In the genomic region with DNA sequence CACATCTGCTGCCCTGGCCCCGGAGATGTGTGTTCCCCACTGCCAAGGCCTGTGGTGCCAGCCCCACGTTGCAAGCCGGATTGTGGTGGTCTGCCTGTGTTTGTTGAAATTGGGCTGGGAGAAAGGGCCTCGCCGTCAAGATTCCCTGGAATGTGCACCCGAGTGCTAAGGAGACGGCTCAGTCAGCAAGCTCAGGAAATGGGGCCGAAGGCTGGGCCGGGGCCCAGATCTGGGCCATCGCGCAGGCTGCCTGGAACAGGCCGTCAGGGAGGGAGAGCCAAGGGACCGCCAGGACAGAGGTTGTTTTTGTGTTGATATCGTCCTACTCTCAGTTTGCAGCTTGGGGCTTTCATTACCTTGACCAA, we compare ENCODE assay signal across 21 cellular contexts.
A peak's percentile ranks its signal among the peaks of the same experiment; 100 is the strongest.
DNase-seq lines count a peak whose midpoint lies in the region; ATAC-seq and TF ChIP-seq lines count a peak whose summit lies in the region.
"Had no signal": no experiment of that assay in that cellular context is flagged by ENCODE, and none has a peak within 500 bp of the region (broad histone marks: within the 10 kb centered on the region; RNA-seq: fewer than 3 reads in every experiment).

No MANE protein-coding gene starts in this region.

- H3K27me3 ChIP-seq in breast epithelium: no peaks in the 10 kb centered on the region
- no peaks in the 10 kb centered on the region for H3K27me3 ChIP-seq in right atrium auricular region
- H3K27me3 ChIP-seq in smooth muscle cell (ENCODE audit: low read depth): no peaks in the 10 kb centered on the region

- ATAC-seq in HG02885 (IDR thresholded peaks at IDR 0.05; ENCODE audit: poor library complexity, unreplicated experiment): no peak
- no peak for ATAC-seq in GM19023 (IDR thresholded peaks at IDR 0.05; ENCODE audit: unreplicated experiment)

- H3K4me1 ChIP-seq in breast epithelium (no peaks in the 10 kb centered on the region), right atrium auricular region (peaks cover 0 to 12% of the 10 kb centered on the region in 2 donors), smooth muscle cell (ENCODE audit: low read depth) (no peaks in the 10 kb centered on the region)

- H3K4me1 Mint-ChIP-seq in MCF 10A (ENCODE audit: insufficient read depth, unreplicated experiment) (no peaks in the 10 kb centered on the region), osteocyte (ENCODE audit: unreplicated experiment) (peaks cover 56% of the 10 kb centered on the region)
- H3K4me1 Mint-ChIP-seq: activated naive CD4-positive, alpha-beta T cell treated with anti-CD3 and anti-CD28 coated beads, Interleukin-2, amount 50 U/mL, for 24 hours; central memory CD8-positive, alpha-beta T cell had no signal

- CTCF ChIA-PET in MCF 10A (lab: Yijun Ruan, JAX): no interaction called here

- H3K9me3 Mint-ChIP-seq in MCF 10A (ENCODE audit: unreplicated experiment): peaks cover 7% of the 10 kb centered on the region
- H3K9me3 Mint-ChIP-seq in osteocyte (ENCODE audit: unreplicated experiment): no peaks in the 10 kb centered on the region
- H3K9me3 Mint-ChIP-seq: activated naive CD4-positive, alpha-beta T cell treated with anti-CD3 and anti-CD28 coated beads, Interleukin-2, amount 50 U/mL, for 24 hours; central memory CD8-positive, alpha-beta T cell; T-helper 2 cell treated with Interferon-gamma antibody and Interleukin-4, amounts not matched to agents 5 μg/mL and 100 μg/mL, for 36 hours had no signal

- POLR2A ChIA-PET in MCF 10A (lab: Yijun Ruan, JAX): no interaction called here

- H3K79me2 ChIP-seq in smooth muscle cell (ENCODE audit: low read depth): no peaks in the 10 kb centered on the region

- H3K36me3 ChIP-seq in breast epithelium (no peaks in the 10 kb centered on the region), right atrium auricular region (no peaks in the 10 kb centered on the region), smooth muscle cell (ENCODE audit: low read depth) (no peaks in the 10 kb centered on the region)

- H4K20me1 ChIP-seq in smooth muscle cell (ENCODE audit: low read depth): no peaks in the 10 kb centered on the region

- peaks cover 4% of the 10 kb centered on the region for H3F3A ChIP-seq in smooth muscle cell (ENCODE audit: low read depth)

- H3K36me3 Mint-ChIP-seq in MCF 10A (ENCODE audit: insufficient read depth, unreplicated experiment) (no peaks in the 10 kb centered on the region), osteocyte (ENCODE audit: unreplicated experiment) (no peaks in the 10 kb centered on the region)
- H3K36me3 Mint-ChIP-seq: activated naive CD4-positive, alpha-beta T cell treated with anti-CD3 and anti-CD28 coated beads, Interleukin-2, amount 50 U/mL, for 24 hours had no signal

- H3K27ac Mint-ChIP-seq in MCF 10A (ENCODE audit: low read depth, unreplicated experiment) (no peak overlapping the region), osteocyte (ENCODE audit: unreplicated experiment) (peak overlapping the region; percentile 97)
- H3K27ac Mint-ChIP-seq: activated naive CD4-positive, alpha-beta T cell treated with anti-CD3 and anti-CD28 coated beads, Interleukin-2, amount 50 U/mL, for 24 hours; T-helper 2 cell treated with Interferon-gamma antibody and Interleukin-4, amounts not matched to agents 5 μg/mL and 100 μg/mL, for 36 hours had no signal

- H3K4me3 ChIP-seq in breast epithelium (no peak overlapping the region), right atrium auricular region (no peak overlapping the region), smooth muscle cell (no peak overlapping the region)

- H3K9me3 ChIP-seq in breast epithelium (peaks cover 5 to 8% of the 10 kb centered on the region in 2 donors), right atrium auricular region (peaks cover 0 to 4% of the 10 kb centered on the region in 2 donors), smooth muscle cell (replicated peaks; ENCODE audit: low read depth) (no peaks in the 10 kb centered on the region)

- no peak for DNase-seq in breast epithelium (ENCODE audit: low spot score in 2 of 2)
- no peak for DNase-seq in MCF 10A (ENCODE audit: unreplicated experiment)
- DNase-seq in right atrium auricular region (ENCODE audit: low spot score): peak; percentile 62
- no peak for DNase-seq in osteocyte (ENCODE audit: extremely low spot score, unreplicated experiment)
- DNase-seq in HK-2 (ENCODE audit: unreplicated experiment): no peak
- no peak for DNase-seq in smooth muscle cell (lab: John Stamatoyannopoulos, UW; ENCODE audit: unreplicated experiment)
- DNase-seq: activated CD4-positive, alpha-beta T cell treated with anti-CD3 and anti-CD28 coated beads for 1 hour; activated CD8-positive, alpha-beta memory T cell treated with anti-CD3 and anti-CD28 coated beads, Interleukin-2, amount 50 U/mL, for 4 hours; DMS79 treated with DMSO at 0.1 percent for 48 hours; glutamatergic neuron; Kasumi-1; NCI-H1417; NCI-H226; SHP77; stimulated activated CD4-positive, alpha-beta T cell treated with anti-CD3 and anti-CD28 coated beads, Interleukin-1b, Interleukin-23, amount 100 ng/mL, for 48 hours had no signal

- no peak overlapping the region for H3K9ac ChIP-seq in smooth muscle cell (ENCODE audit: low read depth)

- 68% methylated on average over 14 of the region's 14 CpGs for WGBS in smooth muscle cell (ENCODE audit: low lambda C conversion rate)

- no peak overlapping the region for H3K4me2 ChIP-seq in smooth muscle cell

- H3K27me3 Mint-ChIP-seq in MCF 10A (ENCODE audit: insufficient read depth, unreplicated experiment) (no peaks in the 10 kb centered on the region), osteocyte (ENCODE audit: unreplicated experiment) (no peaks in the 10 kb centered on the region)
- H3K27me3 Mint-ChIP-seq: activated naive CD4-positive, alpha-beta T cell treated with anti-CD3 and anti-CD28 coated beads, Interleukin-2, amount 50 U/mL, for 24 hours had no signal

- peak overlapping the region; percentile 25 to 80 for H3K27ac ChIP-seq in breast epithelium
- peak overlapping the region; percentile 64 to 67 for H3K27ac ChIP-seq in right atrium auricular region
- no peak overlapping the region for H3K27ac ChIP-seq in smooth muscle cell (ENCODE audit: low read depth)
- H3K27ac ChIP-seq: 22Rv1 had no signal

- intact Hi-C loops in breast epithelium (cut with DNase I; ENCODE audit: low total_unique reads) (no loop called here), MCF 10A (cut with micrococcal nuclease) (no loop called here)

- TF ChIP-seq POLR2A in breast epithelium (IDR thresholded peaks at IDR 0.05): no peak

- TF ChIP-seq CTCF in breast epithelium (IDR thresholded peaks at IDR 0.05) (no peak), MCF 10A (IDR thresholded peaks at IDR 0.05; ENCODE audit: unreplicated experiment) (no peak), right atrium auricular region (IDR thresholded peaks at IDR 0.05) (no peak), osteocyte (IDR thresholded peaks at IDR 0.05) (no peak), smooth muscle cell (IDR thresholded peaks at IDR 0.05; ENCODE audit: borderline replicate concordance, insufficient read depth, poor library complexity, severe bottlenecking) (no peak)

- no TSS peak for BruUV-seq in MCF 10A (replicated peaks; lab: Mats Ljungman, UMichigan)

- H3K4me3 Mint-ChIP-seq in MCF 10A (ENCODE audit: unreplicated experiment) (no peak overlapping the region), osteocyte (ENCODE audit: unreplicated experiment) (no peak overlapping the region)
- H3K4me3 Mint-ChIP-seq: activated naive CD4-positive, alpha-beta T cell treated with anti-CD3 and anti-CD28 coated beads, Interleukin-2, amount 50 U/mL, for 24 hours; central memory CD8-positive, alpha-beta T cell; T-helper 2 cell treated with Interferon-gamma antibody and Interleukin-4, amounts not matched to agents 5 μg/mL and 100 μg/mL, for 36 hours had no signal

- H2AFZ ChIP-seq in smooth muscle cell (ENCODE audit: low read depth): no peak overlapping the region
